Comparison of ENCODE assay signal across 26 cellular contexts in genomic region chrX:20274121-20274520, GRCh38.
"Had no signal": no experiment of that assay in that cellular context is flagged by ENCODE, and none has a peak within 500 bp of the region (broad histone marks: within the 10 kb centered on the region; RNA-seq: fewer than 3 reads in every experiment).

No MANE protein-coding gene starts in this region.

- H3K9me3 ChIP-seq: body of pancreas, esophagus squamous epithelium, suprapubic skin, tibial nerve had no signal

- DNase-seq: activated CD4-positive, alpha-beta T cell treated with anti-CD3 and anti-CD28 coated beads for 36 hours; activated CD4-positive, alpha-beta T cell treated with anti-CD3 and anti-CD28 coated beads, Interleukin-2, amount 50 U/mL, for 4 hours; activated CD4-positive, CD25-positive, alpha-beta regulatory T cell; activated naive CD4-positive, alpha-beta T cell; activated T-cell treated with anti-CD3 and anti-CD28 coated beads for 4 hours; activated T-cell treated with anti-CD3 and anti-CD28 coated beads, Interleukin-2, amount 50 U/mL, for 72 hours; body of pancreas; effector CD8-positive, alpha-beta T cell; esophagus squamous epithelium; left colon; natural killer cell; occipital lobe; stimulated activated CD4-positive, alpha-beta T cell treated with anti-CD3 and anti-CD28 coated beads, Interleukin-15, amount 100 ng/mL, for 24 hours; stimulated activated CD4-positive, alpha-beta T cell treated with anti-CD3 and anti-CD28 coated beads, Interleukin-2, amount 100 ng/mL, for 24 hours; stimulated activated naive B cell treated with anti-CD40 and anti-IgM and Interleukin-4, amounts not matched to agents 10 μg/mL and 1 μg/mL and 100 μg/mL, for 72 hours; stomach had no signal

- H3K27ac ChIP-seq: body of pancreas, epithelial cell of prostate, esophagus squamous epithelium, neural progenitor cell, right atrium auricular region, stomach, suprapubic skin, tibial nerve had no signal

- H3K36me3 Mint-ChIP-seq: activated naive CD4-positive, alpha-beta T cell treated with anti-CD3 and anti-CD28 coated beads, Interleukin-2, amount 50 U/mL, for 72 hours; natural killer cell; neural progenitor cell; stimulated activated naive B cell treated with anti-CD40 and anti-IgM and Interleukin-4, amounts not matched to agents 10 μg/mL and 1 μg/mL and 100 μg/mL, for 72 hours had no signal

- H3K4me3 Mint-ChIP-seq: activated CD4-positive, alpha-beta T cell treated with anti-CD3 and anti-CD28 coated beads for 36 hours; activated T-cell treated with anti-CD3 and anti-CD28 coated beads, Interleukin-2, amount 50 U/mL, for 72 hours; natural killer cell; neural progenitor cell; stimulated activated naive B cell treated with anti-CD40 and anti-IgM and Interleukin-4, amounts not matched to agents 10 μg/mL and 1 μg/mL and 100 μg/mL, for 72 hours had no signal

- FAIRE-seq: colon, endometrium, frontal cortex, keratinocyte had no signal

- H2AFZ ChIP-seq: neural progenitor cell had no signal

- H3K4me2 ChIP-seq: neural progenitor cell had no signal

- ATAC-seq: activated CD4-positive, alpha-beta T cell treated with anti-CD3 and anti-CD28 coated beads for 36 hours; activated naive CD4-positive, alpha-beta T cell treated with anti-CD3 and anti-CD28 coated beads, Interleukin-2, amount 50 U/mL, for 72 hours; activated T-cell treated with anti-CD3 and anti-CD28 coated beads, Interleukin-2, amount 50 U/mL, for 72 hours; body of pancreas; left colon; natural killer cell; stimulated activated naive B cell treated with anti-CD40 and anti-IgM and Interleukin-4, amounts not matched to agents 10 μg/mL and 1 μg/mL and 100 μg/mL, for 72 hours had no signal

- H3K9ac ChIP-seq: neural progenitor cell had no signal

- H3K4me1 ChIP-seq: body of pancreas, esophagus squamous epithelium, neural progenitor cell, right atrium auricular region, stomach, suprapubic skin, tibial nerve had no signal

- H3K27ac Mint-ChIP-seq: activated CD4-positive, alpha-beta T cell treated with anti-CD3 and anti-CD28 coated beads for 36 hours; activated naive CD4-positive, alpha-beta T cell treated with anti-CD3 and anti-CD28 coated beads, Interleukin-2, amount 50 U/mL, for 72 hours; activated T-cell treated with anti-CD3 and anti-CD28 coated beads, Interleukin-2, amount 50 U/mL, for 72 hours; natural killer cell; neural progenitor cell; stimulated activated naive B cell treated with anti-CD40 and anti-IgM and Interleukin-4, amounts not matched to agents 10 μg/mL and 1 μg/mL and 100 μg/mL, for 72 hours had no signal

- H3K27me3 Mint-ChIP-seq: activated CD4-positive, alpha-beta T cell treated with anti-CD3 and anti-CD28 coated beads for 36 hours; stimulated activated naive B cell treated with anti-CD40 and anti-IgM and Interleukin-4, amounts not matched to agents 10 μg/mL and 1 μg/mL and 100 μg/mL, for 72 hours had no signal

- H3K27me3 ChIP-seq: body of pancreas, esophagus squamous epithelium, right atrium auricular region, stomach, suprapubic skin, tibial nerve had no signal

- H3K4me1 Mint-ChIP-seq: activated CD4-positive, alpha-beta T cell treated with anti-CD3 and anti-CD28 coated beads for 36 hours; natural killer cell; neural progenitor cell; stimulated activated naive B cell treated with anti-CD40 and anti-IgM and Interleukin-4, amounts not matched to agents 10 μg/mL and 1 μg/mL and 100 μg/mL, for 72 hours had no signal

- H3K9me3 Mint-ChIP-seq: natural killer cell had no signal

- H3K4me3 ChIP-seq: body of pancreas, esophagus squamous epithelium, neural progenitor cell, right atrium auricular region, stomach, suprapubic skin, tibial nerve had no signal

- H3K36me3 ChIP-seq: esophagus squamous epithelium, neural progenitor cell, right atrium auricular region, stomach, suprapubic skin, tibial nerve had no signal
